7 cellular contexts compared by ENCODE assay signal in the genomic region with DNA sequence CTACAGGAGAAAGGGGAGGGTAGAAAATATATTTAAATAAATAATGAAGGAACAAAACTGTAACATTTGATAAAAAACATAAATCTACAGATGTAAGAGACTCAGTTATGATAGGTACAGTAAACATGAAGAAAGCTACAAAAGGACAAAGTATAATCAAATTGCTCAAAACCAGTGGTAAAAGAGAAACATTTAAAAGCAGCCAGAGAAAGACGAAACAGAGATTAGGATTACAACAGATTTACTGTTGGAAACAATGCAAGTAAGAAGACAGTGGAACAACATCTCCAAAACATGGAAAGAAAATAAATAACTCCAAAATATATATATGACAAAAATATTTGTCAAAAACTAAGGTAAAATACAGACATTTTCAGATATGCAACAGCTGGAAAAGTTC.
"Had no signal": no experiment of that assay in that cellular context is flagged by ENCODE, and none has a peak within 500 bp of the region (broad histone marks: within the 10 kb centered on the region; RNA-seq: fewer than 3 reads in every experiment).

No MANE protein-coding gene starts in this region.

- H2AFZ ChIP-seq: GM23248 had no signal

- ATAC-seq: HCT116 had no signal

- FAIRE-seq: HTR-8/SVneo had no signal

- DNase-seq: GM23248, GOT3, H7, KG1 had no signal

- H3K9me3 ChIP-seq: HAP-1 had no signal

- H3K4me3 ChIP-seq: GM23248, HAP-1 had no signal

- H3K27ac ChIP-seq: GM23248 had no signal

- H3K9ac ChIP-seq: GM23248 had no signal

- H3K36me3 ChIP-seq: HAP-1 had no signal

- H3K4me1 ChIP-seq: HAP-1 had no signal
